30 cellular contexts compared by ENCODE assay signal in the genomic region with DNA sequence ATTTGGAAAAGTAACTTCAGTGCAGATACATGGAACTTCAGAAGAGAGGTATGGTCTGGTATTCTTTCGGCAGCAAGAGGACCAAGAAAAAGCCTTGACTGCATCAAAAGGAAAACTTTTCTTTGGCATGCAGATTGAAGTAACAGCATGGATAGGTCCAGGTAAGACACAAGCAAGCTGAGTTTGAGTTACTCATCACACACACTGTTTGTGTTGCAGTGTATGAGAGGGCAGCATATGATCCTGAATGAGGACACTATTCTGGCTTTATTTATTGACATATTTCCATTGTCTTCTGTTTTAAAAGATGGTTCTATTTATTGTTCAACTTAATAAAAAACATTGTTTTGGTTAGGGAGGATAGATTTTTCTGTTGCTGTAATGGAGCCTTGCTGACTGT.
"Had no signal": no experiment of that assay in that cellular context is flagged by ENCODE, and none has a peak within 500 bp of the region (broad histone marks: within the 10 kb centered on the region; RNA-seq: fewer than 3 reads in every experiment).

No MANE protein-coding gene starts in this region.

- H3K27ac Mint-ChIP-seq: activated CD4-positive, alpha-beta T cell treated with anti-CD3 and anti-CD28 coated beads, Interleukin-2, amount 10 ng/mL, durations not matched to agents 24 days and 14 days; activated CD8-positive, alpha-beta T cell treated with anti-CD3 and anti-CD28 coated beads for 36 hours; activated naive CD4-positive, alpha-beta T cell treated with anti-CD3 and anti-CD28 coated beads for 36 hours; activated T-helper 1 cell treated with anti-CD3 and anti-CD28 coated beads, Interleukin-12 subunit alpha, Interleukin-12 subunit beta, Interleukin-2, Interleukin-4 antibody, amounts not matched to agents 30 ng/mL and 10 ng/mL and 1 ng/mL, durations not matched to agents 14 hours and 24 hours and 36 hours had no signal

- H3K4me3 Mint-ChIP-seq: activated CD4-positive, alpha-beta T cell treated with anti-CD3 and anti-CD28 coated beads, Interleukin-2, amount 10 ng/mL, durations not matched to agents 24 days and 14 days; activated CD8-positive, alpha-beta T cell treated with anti-CD3 and anti-CD28 coated beads for 36 hours; activated naive CD4-positive, alpha-beta T cell treated with anti-CD3 and anti-CD28 coated beads for 36 hours; activated T-helper 1 cell treated with anti-CD3 and anti-CD28 coated beads, Interleukin-12 subunit alpha, Interleukin-12 subunit beta, Interleukin-2, Interleukin-4 antibody, amounts not matched to agents 30 ng/mL and 10 ng/mL and 1 ng/mL, durations not matched to agents 14 hours and 24 hours and 36 hours; central memory CD8-positive, alpha-beta T cell had no signal

- H3K27ac ChIP-seq: brain microvascular endothelial cell, WERI-Rb-1 had no signal

- H3K27me3 ChIP-seq: brain microvascular endothelial cell had no signal

- ATAC-seq: activated CD8-positive, alpha-beta T cell treated with anti-CD3 and anti-CD28 coated beads for 36 hours; activated naive CD4-positive, alpha-beta T cell treated with anti-CD3 and anti-CD28 coated beads, Interleukin-2, amount 50 U/mL, for 72 hours; Right ventricle myocardium inferior; SK-N-SH treated with all-trans-retinoic acid at 6 μM for 48 hours had no signal

- DNase-seq: activated CD4-positive, alpha-beta T cell treated with anti-CD3 and anti-CD28 coated beads, Interleukin-2, amount 10 ng/mL, durations not matched to agents 24 days and 14 days; activated CD4-positive, alpha-beta T cell treated with anti-CD3 and anti-CD28 coated beads, Interleukin-2, amount 50 U/mL, for 4 hours; activated CD8-positive, alpha-beta T cell treated with anti-CD3 and anti-CD28 coated beads for 36 hours; activated gamma-delta T cell treated with Interleukin-2 at 50 U/mL for 16 hours; activated naive CD4-positive, alpha-beta T cell treated with anti-CD3 and anti-CD28 coated beads for 36 hours; activated T-cell treated with anti-CD3 and anti-CD28 coated beads, Interleukin-2, amount 50 U/mL, for 1 hour; amniotic stem cell; aorta; brain microvascular endothelial cell; KG1; MM.1S; MV-4-11; NCI-H1092; NCI-H1436 treated with DMSO at 0.1 percent for 48 hours; NCI-H1694 treated with DMSO at 0.1 percent for 48 hours; NCI-H2029; NCI-H345; NCI-H524 treated with DMSO at 0.1 percent for 48 hours; SIG-M5; SW 1271; T-helper 1 cell; T-helper 2 cell; T-helper 9 cell; WERI-Rb-1 had no signal

- H3K27me3 Mint-ChIP-seq: activated CD4-positive, alpha-beta T cell treated with anti-CD3 and anti-CD28 coated beads, Interleukin-2, amount 10 ng/mL, durations not matched to agents 24 days and 14 days; activated CD8-positive, alpha-beta T cell treated with anti-CD3 and anti-CD28 coated beads for 36 hours; central memory CD8-positive, alpha-beta T cell had no signal

- H3K9me3 Mint-ChIP-seq: activated CD4-positive, alpha-beta T cell treated with anti-CD3 and anti-CD28 coated beads, Interleukin-2, amount 10 ng/mL, durations not matched to agents 24 days and 14 days; activated CD8-positive, alpha-beta T cell treated with anti-CD3 and anti-CD28 coated beads for 36 hours; activated naive CD4-positive, alpha-beta T cell treated with anti-CD3 and anti-CD28 coated beads for 36 hours; activated naive CD4-positive, alpha-beta T cell treated with anti-CD3 and anti-CD28 coated beads, Interleukin-2, amount 50 U/mL, for 72 hours; activated T-helper 1 cell treated with anti-CD3 and anti-CD28 coated beads, Interleukin-12 subunit alpha, Interleukin-12 subunit beta, Interleukin-2, Interleukin-4 antibody, amounts not matched to agents 30 ng/mL and 10 ng/mL and 1 ng/mL, durations not matched to agents 14 hours and 24 hours and 36 hours; central memory CD8-positive, alpha-beta T cell had no signal

- FAIRE-seq: RCC 7860 had no signal
